In the genomic region with DNA sequence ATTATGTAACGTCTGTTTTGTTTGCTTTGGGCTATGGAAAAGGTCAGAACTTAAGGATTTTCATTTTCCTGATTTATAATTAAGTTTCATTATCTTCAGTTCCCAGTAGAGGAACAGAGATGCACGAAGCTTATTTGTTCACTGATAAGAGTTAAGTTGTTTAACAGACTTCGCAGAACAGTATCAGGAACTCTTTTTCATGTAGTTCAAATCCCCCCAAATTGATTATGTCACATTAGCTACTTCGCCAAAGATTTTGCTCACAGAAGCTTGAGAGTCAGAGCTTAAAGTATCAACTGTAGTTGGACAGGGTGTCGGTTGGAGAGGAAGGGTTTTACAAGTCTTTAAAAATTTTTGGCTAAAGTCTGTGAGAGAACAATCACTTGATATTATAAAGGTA, we compare ENCODE assay signal across 24 cellular contexts. TPM values are rescaled to one million over a fixed set of nuclear protein-coding genes. Genes with fewer than 3 reads are reported as not detected.
DNase-seq lines count a peak whose midpoint lies in the region; ATAC-seq and TF ChIP-seq lines count a peak whose summit lies in the region.
"Had no signal": no experiment of that assay in that cellular context is flagged by ENCODE, and none has a peak within 500 bp of the region (broad histone marks: within the 10 kb centered on the region; RNA-seq: fewer than 3 reads in every experiment).

No MANE protein-coding gene starts in this region.

- H3K27me3 ChIP-seq in heart left ventricle (no peaks in the 10 kb centered on the region), adrenal gland (no peaks in the 10 kb centered on the region), ascending aorta (no peaks in the 10 kb centered on the region)
- H3K27me3 ChIP-seq: BLaER1 treated with 17β-estradiol and CSF1 and Interleukin-3, amounts not matched to agents 10 nM and 100 nM had no signal

- no peak for TF ChIP-seq CTCF in heart left ventricle (IDR thresholded peaks at IDR 0.05)
- no peak for TF ChIP-seq CTCF in adrenal gland (IDR thresholded peaks at IDR 0.05)
- TF ChIP-seq CTCF in ascending aorta (IDR thresholded peaks at IDR 0.05): no peak

- ATAC-seq in heart left ventricle: peak in 1 of 4 donors; percentile 71
- no peak for ATAC-seq in Right ventricle myocardium inferior
- ATAC-seq in left ventricle myocardium superior: peak; percentile 15
- ATAC-seq in stimulated activated naive B cell treated with anti-CD40 and anti-IgM and Interleukin-4, amounts not matched to agents 10 μg/mL and 1 μg/mL and 100 μg/mL, for 72 hours (replicated peaks): no peak
- no peak for ATAC-seq in HG02884 (IDR thresholded peaks at IDR 0.05; ENCODE audit: unreplicated experiment)

- H3K36me3 Mint-ChIP-seq in stimulated activated naive B cell treated with anti-CD40 and anti-IgM and Interleukin-4, amounts not matched to agents 10 μg/mL and 1 μg/mL and 100 μg/mL, for 72 hours: peaks cover 9 to 21% of the 10 kb centered on the region in 2 donors
- H3K36me3 Mint-ChIP-seq: CD4-positive, alpha-beta memory T cell had no signal

- WGBS in heart left ventricle, 4 donors: 32 to 52% (median 40%) methylated on average over 5 of the region's 5 CpGs
- WGBS in adrenal gland, 4 donors: 31 to 45% (median 35%) methylated on average over 5 of the region's 5 CpGs

- no peaks in the 10 kb centered on the region for H3K27me3 Mint-ChIP-seq in stimulated activated naive B cell treated with anti-CD40 and anti-IgM and Interleukin-4, amounts not matched to agents 10 μg/mL and 1 μg/mL and 100 μg/mL, for 72 hours
- H3K27me3 Mint-ChIP-seq: CD4-positive, alpha-beta memory T cell had no signal

- H3K9me3 Mint-ChIP-seq in stimulated activated naive B cell treated with anti-CD40 and anti-IgM and Interleukin-4, amounts not matched to agents 10 μg/mL and 1 μg/mL and 100 μg/mL, for 72 hours: peaks cover 2 to 4% of the 10 kb centered on the region in 2 donors

- H3K36me3 ChIP-seq in heart left ventricle (no peaks in the 10 kb centered on the region), adrenal gland (replicated peaks in 1 of 2) (no peaks in the 10 kb centered on the region), ascending aorta (no peaks in the 10 kb centered on the region)
- H3K36me3 ChIP-seq: BLaER1 treated with 17β-estradiol and CSF1 and Interleukin-3, amounts not matched to agents 10 nM and 100 nM had no signal

- DNase-seq in heart left ventricle (no peak), Right ventricle myocardium inferior (ENCODE audit: missing footprints) (no peak), adrenal gland (no peak), left ventricle myocardium superior (no peak), ascending aorta (ENCODE audit: low spot score in 2 of 2) (no peak)
- no peak for DNase-seq in stimulated activated naive B cell treated with anti-CD40 and anti-IgM and Interleukin-4, amounts not matched to agents 10 μg/mL and 1 μg/mL and 100 μg/mL, for 72 hours
- no peak for DNase-seq in activated T-cell treated with anti-CD3 and anti-CD28 coated beads, Interleukin-2, amount 50 U/mL, for 48 hours
- DNase-seq: 8988T; Caco-2; CD4-positive, alpha-beta memory T cell; GOT3; HCEC 1CT; KG1; NCI-H1092 treated with DMSO at 0.1 percent for 48 hours; NCI-H146; NCI-H2029; NCI-H345; NCI-H524; NCI-H82; OCI-M1; SHP77 had no signal

- peaks cover 13 to 35% of the 10 kb centered on the region in 2 donors for H3K4me1 Mint-ChIP-seq in stimulated activated naive B cell treated with anti-CD40 and anti-IgM and Interleukin-4, amounts not matched to agents 10 μg/mL and 1 μg/mL and 100 μg/mL, for 72 hours
- H3K4me1 Mint-ChIP-seq: CD4-positive, alpha-beta memory T cell had no signal

- H3K27ac ChIP-seq in heart left ventricle (peak overlapping the region in 10 of 12 donors; percentile 14 to 80 (median 52)), adrenal gland (peak overlapping the region in 3 of 5 donors; percentile 67 to 81 (median 75)), ascending aorta (no peak overlapping the region)
- H3K27ac ChIP-seq: BLaER1 treated with 17β-estradiol and CSF1 and Interleukin-3, amounts not matched to agents 10 nM and 100 nM; HL-60 had no signal

- TF ChIP-seq POLR2A in heart left ventricle (IDR thresholded peaks at IDR 0.05) (no peak), adrenal gland (IDR thresholded peaks at IDR 0.05) (no peak)

- no peaks in the 10 kb centered on the region for H3K9me3 ChIP-seq in heart left ventricle
- no peaks in the 10 kb centered on the region for H3K9me3 ChIP-seq in adrenal gland (replicated peaks in 1 of 3)
- H3K9me3 ChIP-seq in ascending aorta: no peaks in the 10 kb centered on the region
- H3K9me3 ChIP-seq: BLaER1 treated with 17β-estradiol and CSF1 and Interleukin-3, amounts not matched to agents 10 nM and 100 nM; Caco-2 had no signal

- H3K4me1 ChIP-seq in heart left ventricle (peaks cover 6 to 59% (median 27%) of the 10 kb centered on the region in 12 donors), adrenal gland (replicated peaks in 1 of 2) (peaks cover 34 to 49% of the 10 kb centered on the region in 2 donors), ascending aorta (peaks cover 0 to 22% of the 10 kb centered on the region in 2 donors)
- H3K4me1 ChIP-seq: Caco-2 had no signal

- intact Hi-C loops in heart left ventricle (cut with DNase I): loop anchor here in 2 of 10 donors (5.0 kb wide), 2 partner anchors 38 to 43 kb away; a partner anchor contains a TSS
- intact Hi-C loops in Right ventricle myocardium inferior (cut with DNase I): no loop called here
- intact Hi-C loops in adrenal gland (cut with DNase I): no loop called here
- intact Hi-C loops in left ventricle myocardium superior (cut with micrococcal nuclease): no loop called here
- intact Hi-C loops in ascending aorta (cut with DNase I): no loop called here

- H3K27ac Mint-ChIP-seq in stimulated activated naive B cell treated with anti-CD40 and anti-IgM and Interleukin-4, amounts not matched to agents 10 μg/mL and 1 μg/mL and 100 μg/mL, for 72 hours: peak overlapping the region; percentile 14
- H3K27ac Mint-ChIP-seq: CD4-positive, alpha-beta memory T cell had no signal

- no peak overlapping the region for H3K4me3 Mint-ChIP-seq in stimulated activated naive B cell treated with anti-CD40 and anti-IgM and Interleukin-4, amounts not matched to agents 10 μg/mL and 1 μg/mL and 100 μg/mL, for 72 hours
- H3K4me3 Mint-ChIP-seq: CD4-positive, alpha-beta memory T cell had no signal

- H3K4me3 ChIP-seq in heart left ventricle (no peak overlapping the region), adrenal gland (no peak overlapping the region), ascending aorta (no peak overlapping the region)
- H3K4me3 ChIP-seq: BLaER1 treated with 17β-estradiol and CSF1 and Interleukin-3, amounts not matched to agents 10 nM and 100 nM had no signal

RNA-seq across cellular contexts. Expression of a gene that starts 43.4 kb away (rescaled TPM):
- total RNA-seq in heart left ventricle: 10 to 100 TPM; 26.3 to 43.9 (median 33.1) TPM
- 10 to 100 TPM; 10.9 to 17.2 TPM for polyA plus RNA-seq in heart left ventricle
- 34.5 TPM for total RNA-seq in Right ventricle myocardium inferior
- 10 to 100 TPM; 45.6 to 91.1 (median 56.9) TPM for total RNA-seq in adrenal gland
- 10 to 100 TPM; 20.7 to 56.5 (median 45.4) TPM for polyA plus RNA-seq in adrenal gland
- total RNA-seq in left ventricle myocardium superior: 37.8 TPM
- total RNA-seq in ascending aorta: 53.3 TPM

Comparison
In these comparisons a context has a peak if more than half of its experiments do, and no peak if none do; other contexts are left out.
1. H3K27ac ChIP-seq: peak in heart left ventricle (10 of 12) and adrenal gland (3 of 5); none in ascending aorta (0 of 2).